Comparison of ENCODE assay signal across 1 cellular context in the genomic region with DNA sequence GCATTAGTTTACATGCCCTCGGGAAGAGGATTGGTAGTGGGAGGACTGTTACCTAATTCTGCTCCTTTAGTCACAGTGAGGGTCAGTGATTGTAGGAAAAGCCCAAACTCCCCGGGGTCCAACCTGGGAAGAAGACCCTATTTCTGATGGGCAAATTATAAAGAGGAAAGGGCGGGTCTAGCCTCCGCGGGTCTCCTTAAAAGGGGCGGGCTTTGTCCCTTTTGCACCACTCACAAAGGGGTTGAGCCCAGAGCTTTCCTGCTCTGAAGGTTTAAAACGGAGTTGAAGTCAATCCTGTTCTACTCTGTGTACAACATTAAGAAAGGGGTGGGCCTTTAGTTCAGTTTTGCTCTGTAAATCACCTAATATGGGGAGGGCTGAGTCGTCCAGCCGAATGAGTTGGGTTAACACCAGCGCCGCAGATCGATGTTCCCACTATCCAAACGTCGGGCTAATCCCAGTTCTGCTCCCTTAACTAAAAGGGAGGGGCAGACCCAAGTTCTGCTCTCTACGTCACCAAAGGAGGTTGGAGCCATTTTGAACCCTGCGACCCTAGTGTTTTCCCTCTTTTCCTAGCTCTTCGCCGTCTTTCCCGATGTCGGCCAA.
A peak's percentile ranks its signal among the peaks of the same experiment; 100 is the strongest.
TF ChIP-seq lines count a peak whose summit lies in the region.

No MANE protein-coding gene starts in this region.

TF ChIP-seq in HepG2, 621 proteins besides CTCF, POLR2A, EP300 and RAD21 (continued from another document and continues in another):
- TF ChIP-seq, protein P1, sequence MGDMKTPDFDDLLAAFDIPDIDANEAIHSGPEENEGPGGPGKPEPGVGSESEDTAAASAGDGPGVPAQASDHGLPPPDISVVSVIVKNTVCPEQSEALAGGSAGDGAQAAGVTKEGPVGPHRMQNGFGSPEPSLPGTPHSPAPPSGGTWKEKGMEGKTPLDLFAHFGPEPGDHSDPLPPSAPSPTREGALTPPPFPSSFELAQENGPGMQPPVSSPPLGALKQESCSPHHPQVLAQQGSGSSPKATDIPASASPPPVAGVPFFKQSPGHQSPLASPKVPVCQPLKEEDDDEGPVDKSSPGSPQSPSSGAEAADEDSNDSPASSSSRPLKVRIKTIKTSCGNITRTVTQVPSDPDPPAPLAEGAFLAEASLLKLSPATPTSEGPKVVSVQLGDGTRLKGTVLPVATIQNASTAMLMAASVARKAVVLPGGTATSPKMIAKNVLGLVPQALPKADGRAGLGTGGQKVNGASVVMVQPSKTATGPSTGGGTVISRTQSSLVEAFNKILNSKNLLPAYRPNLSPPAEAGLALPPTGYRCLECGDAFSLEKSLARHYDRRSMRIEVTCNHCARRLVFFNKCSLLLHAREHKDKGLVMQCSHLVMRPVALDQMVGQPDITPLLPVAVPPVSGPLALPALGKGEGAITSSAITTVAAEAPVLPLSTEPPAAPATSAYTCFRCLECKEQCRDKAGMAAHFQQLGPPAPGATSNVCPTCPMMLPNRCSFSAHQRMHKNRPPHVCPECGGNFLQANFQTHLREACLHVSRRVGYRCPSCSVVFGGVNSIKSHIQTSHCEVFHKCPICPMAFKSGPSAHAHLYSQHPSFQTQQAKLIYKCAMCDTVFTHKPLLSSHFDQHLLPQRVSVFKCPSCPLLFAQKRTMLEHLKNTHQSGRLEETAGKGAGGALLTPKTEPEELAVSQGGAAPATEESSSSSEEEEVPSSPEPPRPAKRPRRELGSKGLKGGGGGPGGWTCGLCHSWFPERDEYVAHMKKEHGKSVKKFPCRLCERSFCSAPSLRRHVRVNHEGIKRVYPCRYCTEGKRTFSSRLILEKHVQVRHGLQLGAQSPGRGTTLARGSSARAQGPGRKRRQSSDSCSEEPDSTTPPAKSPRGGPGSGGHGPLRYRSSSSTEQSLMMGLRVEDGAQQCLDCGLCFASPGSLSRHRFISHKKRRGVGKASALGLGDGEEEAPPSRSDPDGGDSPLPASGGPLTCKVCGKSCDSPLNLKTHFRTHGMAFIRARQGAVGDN (CRISPR knock-in tag; IDR thresholded peaks at IDR 0.05) = no peak
- TF ChIP-seq KAT7 (CRISPR knock-in tag; IDR thresholded peaks at IDR 0.05; ENCODE audit: borderline replicate concordance) (no peak), ZNF674 (CRISPR knock-in tag; IDR thresholded peaks at IDR 0.05; ENCODE audit: low read depth) (no peak), ZSCAN9 (CRISPR knock-in tag; IDR thresholded peaks at IDR 0.05; ENCODE audit: borderline replicate concordance) (0 out of 2 replicates have a peak, but pooled peaks have one; percentile 30), ZFX (CRISPR knock-in tag; IDR thresholded peaks at IDR 0.05; ENCODE audit: low read depth) (0 out of 2 replicates have a peak, but pooled peaks have one; percentile 13), TEAD2 (CRISPR knock-in tag; IDR thresholded peaks at IDR 0.05) (no peak), REL (CRISPR knock-in tag; conservative IDR thresholded peaks at IDR 0.05) (no peak), GATAD2A (CRISPR knock-in tag; IDR thresholded peaks at IDR 0.05) (no peak)
- TF ChIP-seq, protein P2, sequence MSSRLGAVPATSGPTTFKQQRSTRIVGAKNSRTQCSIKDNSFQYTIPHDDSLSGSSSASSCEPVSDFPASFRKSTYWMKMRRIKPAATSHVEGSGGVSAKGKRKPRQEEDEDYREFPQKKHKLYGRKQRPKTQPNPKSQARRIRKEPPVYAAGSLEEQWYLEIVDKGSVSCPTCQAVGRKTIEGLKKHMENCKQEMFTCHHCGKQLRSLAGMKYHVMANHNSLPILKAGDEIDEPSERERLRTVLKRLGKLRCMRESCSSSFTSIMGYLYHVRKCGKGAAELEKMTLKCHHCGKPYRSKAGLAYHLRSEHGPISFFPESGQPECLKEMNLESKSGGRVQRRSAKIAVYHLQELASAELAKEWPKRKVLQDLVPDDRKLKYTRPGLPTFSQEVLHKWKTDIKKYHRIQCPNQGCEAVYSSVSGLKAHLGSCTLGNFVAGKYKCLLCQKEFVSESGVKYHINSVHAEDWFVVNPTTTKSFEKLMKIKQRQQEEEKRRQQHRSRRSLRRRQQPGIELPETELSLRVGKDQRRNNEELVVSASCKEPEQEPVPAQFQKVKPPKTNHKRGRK (CRISPR knock-in tag; IDR thresholded peaks at IDR 0.05) = no peak
- TF ChIP-seq, protein P3, sequence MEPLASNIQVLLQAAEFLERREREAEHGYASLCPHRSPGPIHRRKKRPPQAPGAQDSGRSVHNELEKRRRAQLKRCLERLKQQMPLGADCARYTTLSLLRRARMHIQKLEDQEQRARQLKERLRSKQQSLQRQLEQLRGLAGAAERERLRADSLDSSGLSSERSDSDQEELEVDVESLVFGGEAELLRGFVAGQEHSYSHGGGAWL (CRISPR knock-in tag; IDR thresholded peaks at IDR 0.05) = no peak
- TF ChIP-seq, protein P4, sequence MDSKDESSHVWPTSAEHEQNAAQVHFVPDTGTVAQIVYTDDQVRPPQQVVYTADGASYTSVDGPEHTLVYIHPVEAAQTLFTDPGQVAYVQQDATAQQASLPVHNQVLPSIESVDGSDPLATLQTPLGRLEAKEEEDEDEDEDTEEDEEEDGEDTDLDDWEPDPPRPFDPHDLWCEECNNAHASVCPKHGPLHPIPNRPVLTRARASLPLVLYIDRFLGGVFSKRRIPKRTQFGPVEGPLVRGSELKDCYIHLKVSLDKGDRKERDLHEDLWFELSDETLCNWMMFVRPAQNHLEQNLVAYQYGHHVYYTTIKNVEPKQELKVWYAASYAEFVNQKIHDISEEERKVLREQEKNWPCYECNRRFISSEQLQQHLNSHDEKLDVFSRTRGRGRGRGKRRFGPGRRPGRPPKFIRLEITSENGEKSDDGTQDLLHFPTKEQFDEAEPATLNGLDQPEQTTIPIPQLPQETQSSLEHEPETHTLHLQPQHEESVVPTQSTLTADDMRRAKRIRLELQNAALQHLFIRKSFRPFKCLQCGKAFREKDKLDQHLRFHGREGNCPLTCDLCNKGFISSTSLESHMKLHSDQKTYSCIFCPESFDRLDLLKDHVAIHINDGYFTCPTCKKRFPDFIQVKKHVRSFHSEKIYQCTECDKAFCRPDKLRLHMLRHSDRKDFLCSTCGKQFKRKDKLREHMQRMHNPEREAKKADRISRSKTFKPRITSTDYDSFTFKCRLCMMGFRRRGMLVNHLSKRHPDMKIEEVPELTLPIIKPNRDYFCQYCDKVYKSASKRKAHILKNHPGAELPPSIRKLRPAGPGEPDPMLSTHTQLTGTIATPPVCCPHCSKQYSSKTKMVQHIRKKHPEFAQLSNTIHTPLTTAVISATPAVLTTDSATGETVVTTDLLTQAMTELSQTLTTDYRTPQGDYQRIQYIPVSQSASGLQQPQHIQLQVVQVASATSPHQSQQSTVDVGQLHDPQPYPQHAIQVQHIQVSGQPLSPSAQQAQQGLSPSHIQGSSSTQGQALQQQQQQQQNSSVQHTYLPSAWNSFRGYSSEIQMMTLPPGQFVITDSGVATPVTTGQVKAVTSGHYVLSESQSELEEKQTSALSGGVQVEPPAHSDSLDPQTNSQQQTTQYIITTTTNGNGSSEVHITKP (CRISPR knock-in tag; IDR thresholded peaks at IDR 0.05; ENCODE audit: low read depth) = no peak
- TF ChIP-seq, protein P5, sequence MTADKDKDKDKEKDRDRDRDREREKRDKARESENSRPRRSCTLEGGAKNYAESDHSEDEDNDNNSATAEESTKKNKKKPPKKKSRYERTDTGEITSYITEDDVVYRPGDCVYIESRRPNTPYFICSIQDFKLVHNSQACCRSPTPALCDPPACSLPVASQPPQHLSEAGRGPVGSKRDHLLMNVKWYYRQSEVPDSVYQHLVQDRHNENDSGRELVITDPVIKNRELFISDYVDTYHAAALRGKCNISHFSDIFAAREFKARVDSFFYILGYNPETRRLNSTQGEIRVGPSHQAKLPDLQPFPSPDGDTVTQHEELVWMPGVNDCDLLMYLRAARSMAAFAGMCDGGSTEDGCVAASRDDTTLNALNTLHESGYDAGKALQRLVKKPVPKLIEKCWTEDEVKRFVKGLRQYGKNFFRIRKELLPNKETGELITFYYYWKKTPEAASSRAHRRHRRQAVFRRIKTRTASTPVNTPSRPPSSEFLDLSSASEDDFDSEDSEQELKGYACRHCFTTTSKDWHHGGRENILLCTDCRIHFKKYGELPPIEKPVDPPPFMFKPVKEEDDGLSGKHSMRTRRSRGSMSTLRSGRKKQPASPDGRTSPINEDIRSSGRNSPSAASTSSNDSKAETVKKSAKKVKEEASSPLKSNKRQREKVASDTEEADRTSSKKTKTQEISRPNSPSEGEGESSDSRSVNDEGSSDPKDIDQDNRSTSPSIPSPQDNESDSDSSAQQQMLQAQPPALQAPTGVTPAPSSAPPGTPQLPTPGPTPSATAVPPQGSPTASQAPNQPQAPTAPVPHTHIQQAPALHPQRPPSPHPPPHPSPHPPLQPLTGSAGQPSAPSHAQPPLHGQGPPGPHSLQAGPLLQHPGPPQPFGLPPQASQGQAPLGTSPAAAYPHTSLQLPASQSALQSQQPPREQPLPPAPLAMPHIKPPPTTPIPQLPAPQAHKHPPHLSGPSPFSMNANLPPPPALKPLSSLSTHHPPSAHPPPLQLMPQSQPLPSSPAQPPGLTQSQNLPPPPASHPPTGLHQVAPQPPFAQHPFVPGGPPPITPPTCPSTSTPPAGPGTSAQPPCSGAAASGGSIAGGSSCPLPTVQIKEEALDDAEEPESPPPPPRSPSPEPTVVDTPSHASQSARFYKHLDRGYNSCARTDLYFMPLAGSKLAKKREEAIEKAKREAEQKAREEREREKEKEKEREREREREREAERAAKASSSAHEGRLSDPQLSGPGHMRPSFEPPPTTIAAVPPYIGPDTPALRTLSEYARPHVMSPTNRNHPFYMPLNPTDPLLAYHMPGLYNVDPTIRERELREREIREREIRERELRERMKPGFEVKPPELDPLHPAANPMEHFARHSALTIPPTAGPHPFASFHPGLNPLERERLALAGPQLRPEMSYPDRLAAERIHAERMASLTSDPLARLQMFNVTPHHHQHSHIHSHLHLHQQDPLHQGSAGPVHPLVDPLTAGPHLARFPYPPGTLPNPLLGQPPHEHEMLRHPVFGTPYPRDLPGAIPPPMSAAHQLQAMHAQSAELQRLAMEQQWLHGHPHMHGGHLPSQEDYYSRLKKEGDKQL (CRISPR knock-in tag; IDR thresholded peaks at IDR 0.05; ENCODE audit: low read depth) = no peak
- TF ChIP-seq, protein P6, sequence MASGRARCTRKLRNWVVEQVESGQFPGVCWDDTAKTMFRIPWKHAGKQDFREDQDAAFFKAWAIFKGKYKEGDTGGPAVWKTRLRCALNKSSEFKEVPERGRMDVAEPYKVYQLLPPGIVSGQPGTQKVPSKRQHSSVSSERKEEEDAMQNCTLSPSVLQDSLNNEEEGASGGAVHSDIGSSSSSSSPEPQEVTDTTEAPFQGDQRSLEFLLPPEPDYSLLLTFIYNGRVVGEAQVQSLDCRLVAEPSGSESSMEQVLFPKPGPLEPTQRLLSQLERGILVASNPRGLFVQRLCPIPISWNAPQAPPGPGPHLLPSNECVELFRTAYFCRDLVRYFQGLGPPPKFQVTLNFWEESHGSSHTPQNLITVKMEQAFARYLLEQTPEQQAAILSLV (CRISPR knock-in tag; IDR thresholded peaks at IDR 0.05; ENCODE audit: borderline replicate concordance) = no peak
- TF ChIP-seq, protein P7, sequence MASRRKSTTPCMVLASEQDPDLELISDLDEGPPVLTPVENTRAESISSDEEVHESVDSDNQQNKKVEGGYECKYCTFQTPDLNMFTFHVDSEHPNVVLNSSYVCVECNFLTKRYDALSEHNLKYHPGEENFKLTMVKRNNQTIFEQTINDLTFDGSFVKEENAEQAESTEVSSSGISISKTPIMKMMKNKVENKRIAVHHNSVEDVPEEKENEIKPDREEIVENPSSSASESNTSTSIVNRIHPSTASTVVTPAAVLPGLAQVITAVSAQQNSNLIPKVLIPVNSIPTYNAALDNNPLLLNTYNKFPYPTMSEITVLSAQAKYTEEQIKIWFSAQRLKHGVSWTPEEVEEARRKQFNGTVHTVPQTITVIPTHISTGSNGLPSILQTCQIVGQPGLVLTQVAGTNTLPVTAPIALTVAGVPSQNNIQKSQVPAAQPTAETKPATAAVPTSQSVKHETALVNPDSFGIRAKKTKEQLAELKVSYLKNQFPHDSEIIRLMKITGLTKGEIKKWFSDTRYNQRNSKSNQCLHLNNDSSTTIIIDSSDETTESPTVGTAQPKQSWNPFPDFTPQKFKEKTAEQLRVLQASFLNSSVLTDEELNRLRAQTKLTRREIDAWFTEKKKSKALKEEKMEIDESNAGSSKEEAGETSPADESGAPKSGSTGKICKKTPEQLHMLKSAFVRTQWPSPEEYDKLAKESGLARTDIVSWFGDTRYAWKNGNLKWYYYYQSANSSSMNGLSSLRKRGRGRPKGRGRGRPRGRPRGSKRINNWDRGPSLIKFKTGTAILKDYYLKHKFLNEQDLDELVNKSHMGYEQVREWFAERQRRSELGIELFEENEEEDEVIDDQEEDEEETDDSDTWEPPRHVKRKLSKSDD (CRISPR knock-in tag; IDR thresholded peaks at IDR 0.05; ENCODE audit: low read depth) = peak; percentile 80; the same call in 1 of the 2 replicates
- TF ChIP-seq, protein P8, sequence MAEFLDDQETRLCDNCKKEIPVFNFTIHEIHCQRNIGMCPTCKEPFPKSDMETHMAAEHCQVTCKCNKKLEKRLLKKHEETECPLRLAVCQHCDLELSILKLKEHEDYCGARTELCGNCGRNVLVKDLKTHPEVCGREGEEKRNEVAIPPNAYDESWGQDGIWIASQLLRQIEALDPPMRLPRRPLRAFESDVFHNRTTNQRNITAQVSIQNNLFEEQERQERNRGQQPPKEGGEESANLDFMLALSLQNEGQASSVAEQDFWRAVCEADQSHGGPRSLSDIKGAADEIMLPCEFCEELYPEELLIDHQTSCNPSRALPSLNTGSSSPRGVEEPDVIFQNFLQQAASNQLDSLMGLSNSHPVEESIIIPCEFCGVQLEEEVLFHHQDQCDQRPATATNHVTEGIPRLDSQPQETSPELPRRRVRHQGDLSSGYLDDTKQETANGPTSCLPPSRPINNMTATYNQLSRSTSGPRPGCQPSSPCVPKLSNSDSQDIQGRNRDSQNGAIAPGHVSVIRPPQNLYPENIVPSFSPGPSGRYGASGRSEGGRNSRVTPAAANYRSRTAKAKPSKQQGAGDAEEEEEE (CRISPR knock-in tag; IDR thresholded peaks at IDR 0.05; ENCODE audit: borderline replicate concordance) = 0 out of 2 replicates have a peak, but pooled peaks have one; percentile 21
- TF ChIP-seq, protein P9, sequence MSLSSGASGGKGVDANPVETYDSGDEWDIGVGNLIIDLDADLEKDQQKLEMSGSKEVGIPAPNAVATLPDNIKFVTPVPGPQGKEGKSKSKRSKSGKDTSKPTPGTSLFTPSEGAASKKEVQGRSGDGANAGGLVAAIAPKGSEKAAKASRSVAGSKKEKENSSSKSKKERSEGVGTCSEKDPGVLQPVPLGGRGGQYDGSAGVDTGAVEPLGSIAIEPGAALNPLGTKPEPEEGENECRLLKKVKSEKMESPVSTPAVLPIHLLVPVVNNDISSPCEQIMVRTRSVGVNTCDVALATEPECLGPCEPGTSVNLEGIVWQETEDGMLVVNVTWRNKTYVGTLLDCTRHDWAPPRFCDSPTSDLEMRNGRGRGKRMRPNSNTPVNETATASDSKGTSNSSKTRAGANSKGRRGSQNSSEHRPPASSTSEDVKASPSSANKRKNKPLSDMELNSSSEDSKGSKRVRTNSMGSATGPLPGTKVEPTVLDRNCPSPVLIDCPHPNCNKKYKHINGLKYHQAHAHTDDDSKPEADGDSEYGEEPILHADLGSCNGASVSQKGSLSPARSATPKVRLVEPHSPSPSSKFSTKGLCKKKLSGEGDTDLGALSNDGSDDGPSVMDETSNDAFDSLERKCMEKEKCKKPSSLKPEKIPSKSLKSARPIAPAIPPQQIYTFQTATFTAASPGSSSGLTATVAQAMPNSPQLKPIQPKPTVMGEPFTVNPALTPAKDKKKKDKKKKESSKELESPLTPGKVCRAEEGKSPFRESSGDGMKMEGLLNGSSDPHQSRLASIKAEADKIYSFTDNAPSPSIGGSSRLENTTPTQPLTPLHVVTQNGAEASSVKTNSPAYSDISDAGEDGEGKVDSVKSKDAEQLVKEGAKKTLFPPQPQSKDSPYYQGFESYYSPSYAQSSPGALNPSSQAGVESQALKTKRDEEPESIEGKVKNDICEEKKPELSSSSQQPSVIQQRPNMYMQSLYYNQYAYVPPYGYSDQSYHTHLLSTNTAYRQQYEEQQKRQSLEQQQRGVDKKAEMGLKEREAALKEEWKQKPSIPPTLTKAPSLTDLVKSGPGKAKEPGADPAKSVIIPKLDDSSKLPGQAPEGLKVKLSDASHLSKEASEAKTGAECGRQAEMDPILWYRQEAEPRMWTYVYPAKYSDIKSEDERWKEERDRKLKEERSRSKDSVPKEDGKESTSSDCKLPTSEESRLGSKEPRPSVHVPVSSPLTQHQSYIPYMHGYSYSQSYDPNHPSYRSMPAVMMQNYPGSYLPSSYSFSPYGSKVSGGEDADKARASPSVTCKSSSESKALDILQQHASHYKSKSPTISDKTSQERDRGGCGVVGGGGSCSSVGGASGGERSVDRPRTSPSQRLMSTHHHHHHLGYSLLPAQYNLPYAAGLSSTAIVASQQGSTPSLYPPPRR (CRISPR knock-in tag; IDR thresholded peaks at IDR 0.05; ENCODE audit: borderline replicate concordance) = no peak
